Comparison of ENCODE assay signal across 10 cellular contexts in the genomic region with DNA sequence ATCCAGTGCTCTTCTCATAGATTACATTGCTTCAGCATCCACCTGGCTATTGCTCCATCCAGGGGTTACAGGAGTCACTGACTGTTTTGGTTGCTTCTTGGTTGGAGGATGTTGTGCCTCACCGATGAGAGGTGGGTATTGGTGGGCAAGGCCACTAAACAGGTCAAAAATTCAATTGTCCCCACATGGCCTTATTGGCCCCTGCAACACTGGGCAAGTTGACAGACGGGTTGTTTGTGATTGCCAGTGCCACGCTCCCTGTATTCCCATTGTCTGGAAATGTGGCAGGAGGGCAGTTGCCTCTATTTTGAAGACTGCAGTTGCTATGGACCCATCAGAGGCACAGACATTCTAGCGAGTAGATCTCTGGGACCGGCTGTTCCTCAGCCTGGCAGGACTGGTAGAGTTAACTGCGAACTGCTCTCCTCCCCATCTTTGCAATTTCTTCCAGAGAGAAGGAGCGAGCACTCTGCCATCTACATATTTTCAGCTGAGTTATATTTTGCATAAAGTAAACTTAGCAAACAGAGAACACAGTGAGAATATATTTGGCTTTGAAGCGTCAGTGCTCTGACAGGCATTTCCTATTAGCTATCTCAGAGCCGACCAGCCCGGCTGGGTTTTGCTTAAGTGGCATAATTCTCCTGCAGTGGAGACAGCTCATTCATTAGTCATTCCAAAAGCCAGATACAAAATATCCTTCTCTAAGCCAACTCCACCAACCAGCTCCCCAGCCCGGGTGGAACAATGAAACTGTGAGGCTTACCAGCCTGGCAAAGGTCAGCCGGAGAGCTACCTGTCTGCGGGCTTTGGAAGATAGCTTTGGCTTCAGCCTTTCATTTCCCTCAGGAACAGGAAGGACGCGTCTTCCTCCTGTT. TPM values are rescaled to one million over a fixed set of nuclear protein-coding genes. Genes with fewer than 3 reads are reported as not detected.
DNase-seq lines count a peak whose midpoint lies in the region; TF ChIP-seq lines count a peak whose summit lies in the region.
"Had no signal": no experiment of that assay in that cellular context is flagged by ENCODE, and none has a peak within 500 bp of the region (broad histone marks: within the 10 kb centered on the region; RNA-seq: fewer than 3 reads in every experiment).

No MANE protein-coding gene starts in this region.

- POLR2A ChIA-PET in A673 (lab: Charles Lee; ENCODE audit: low non-redundant PET) = no interaction called here

- intact Hi-C loops in A673 (cut with micrococcal nuclease; ENCODE audit: unreplicated experiment) (no loop called here), dorsolateral prefrontal cortex (cut with DNase I) (no loop called here)

- H3K36me3 ChIP-seq in A673 (ENCODE audit: insufficient read depth, low read length, poor library complexity, severe bottlenecking) = no peaks in the 10 kb centered on the region

- CTCF ChIA-PET in A673 (lab: Charles Lee) = interaction anchor here (0.5 kb wide), 1 partner anchor 435 kb away, joined by 3 read pairs; no protein-coding TSS in a partner anchor

- H3K4me3 ChIP-seq in A673 (ENCODE audit: low read depth, low read length, poor library complexity, severe bottlenecking) (no peak overlapping the region), dorsolateral prefrontal cortex (peak overlapping the region in 2 of 59 donors; percentile 5 to 28)

- no peaks in the 10 kb centered on the region for H3K9me3 ChIP-seq in A673 (ENCODE audit: low read depth, low read length, poor library complexity, severe bottlenecking)

- no TSS peak for BruUV-seq in A673 (replicated peaks; lab: Mats Ljungman, UMichigan)

- H3K27ac ChIP-seq in A673 (ENCODE audit: low read depth, low read length, poor library complexity, severe bottlenecking) = no peak overlapping the region
- peak overlapping the region in 15 of 59 donors; percentile 0 to 66 (median 35) for H3K27ac ChIP-seq in dorsolateral prefrontal cortex
- H3K27ac ChIP-seq: HL-60 had no signal

- TF ChIP-seq CTCF in A673 (conservative IDR thresholded peaks at IDR 0.05; ENCODE audit: low read depth, low read length) (no peak), dorsolateral prefrontal cortex (IDR thresholded peaks at IDR 0.05 in 54 of 56, conservative IDR thresholded peaks at IDR 0.05 in 2 of 56; ENCODE audit: low read depth in 1 of 56, partially characterized antibody in 56 of 56) (no peak)

- H3K27me3 ChIP-seq in A673 (replicated peaks; ENCODE audit: insufficient read depth, low read depth, low read length, poor library complexity) = no peaks in the 10 kb centered on the region
- no peaks in the 10 kb centered on the region for H3K27me3 ChIP-seq in dorsolateral prefrontal cortex

- peaks cover 22% of the 10 kb centered on the region for H3K4me1 ChIP-seq in A673 (ENCODE audit: insufficient read depth, low read length, poor library complexity, severe bottlenecking)

- peak; percentile 44 for DNase-seq in A673 (ENCODE audit: low spot score)
- peak; percentile 29 for DNase-seq in NCI-H510A treated with DMSO at 0.1 percent for 48 hours (lab: John Stamatoyannopoulos, UW)
- DNase-seq in dorsolateral prefrontal cortex = peak in 6 of 10 donors; percentile 29 to 65 (median 58)
- DNase-seq in middle frontal gyrus (ENCODE audit: extremely low spot score, low spot score) = peak; percentile 26
- DNase-seq in SKM-1 treated with dmso at 0.1 percent for 144 hours (lab: John Stamatoyannopoulos, UW; ENCODE audit: unreplicated experiment) = no peak
- no peak for DNase-seq in activated naive CD4-positive, alpha-beta T cell (lab: John Stamatoyannopoulos, UW)
- no peak for DNase-seq in D341Med (ENCODE audit: low spot score)
- DNase-seq in NOMO-1 treated with DMSO at 0.1 percent for 48 hours (lab: John Stamatoyannopoulos, UW; ENCODE audit: unreplicated experiment) = no peak
- DNase-seq: NCI-H2081 had no signal

RNA-seq across cellular contexts. Expression of a gene that starts 26.0 kb away (rescaled TPM):
- total RNA-seq in A673 (2021) = 47.6 and 51.2 TPM in 2 replicates
- total RNA-seq in dorsolateral prefrontal cortex = 10 to 100 TPM; 21.7 to 62.9 (median 43.4) TPM

Comparison
In these comparisons a context has a peak if more than half of its experiments do, and no peak if none do; other contexts are left out.
1. DNase-seq: peak in A673 (single experiment), NCI-H510A treated with DMSO at 0.1 percent for 48 hours (single experiment), dorsolateral prefrontal cortex (6 of 10) and middle frontal gyrus (single experiment); none in SKM-1 treated with dmso at 0.1 percent for 144 hours (single experiment), activated naive CD4-positive, alpha-beta T cell (0 of 4), D341Med (single experiment) and NOMO-1 treated with DMSO at 0.1 percent for 48 hours (single experiment).